ENCODE assay signal across 22 cellular contexts in genomic region chr5:159713254-159713653, GRCh38.
DNase-seq lines count a peak whose midpoint lies in the region; ATAC-seq and TF ChIP-seq lines count a peak whose summit lies in the region.
"Had no signal": no experiment of that assay in that cellular context is flagged by ENCODE, and none has a peak within 500 bp of the region (broad histone marks: within the 10 kb centered on the region; RNA-seq: fewer than 3 reads in every experiment).

No MANE protein-coding gene starts in this region.

- POLR2A ChIA-PET in HEK293 (lab: Yijun Ruan, JAX) = no interaction called here

- H3K27ac ChIP-seq in HEK293 (ENCODE audit: extremely low read depth, low read depth, low read length) = peak overlapping the region; percentile 80
- H3K27ac ChIP-seq in mesodermal cell (ENCODE audit: low read depth, low read length, severe bottlenecking) = peak overlapping the region; percentile 59
- H3K27ac ChIP-seq: A549; BLaER1 treated with 17β-estradiol and CSF1 and Interleukin-3, amounts not matched to agents 10 nM and 100 nM; GM23248 had no signal

- ATAC-seq in HG03108 (IDR thresholded peaks at IDR 0.05; ENCODE audit: unreplicated experiment) = no peak
- ATAC-seq: GM12878 had no signal

- CTCF ChIA-PET in HEK293 (lab: Yijun Ruan, JAX) = no interaction called here

- DNase-seq in M059J (ENCODE audit: low read depth) (peak; percentile 32), GM13976 (ENCODE audit: low spot score) (no peak), NCI-H1694 treated with DMSO at 0.1 percent for 48 hours (lab: John Stamatoyannopoulos, UW) (no peak), GM19238 (ENCODE audit: insufficient read length, low spot score) (no peak)
- DNase-seq: 8988T; ACHN; AML-193; BE2C; CD4-positive, alpha-beta T cell; CD8-positive, alpha-beta memory T cell; DMS 273 treated with DMSO at 0.1 percent for 48 hours; DMS79; EL; GDM1; GM23248; H7 had no signal

- TF ChIP-seq CTCF in HEK293 (tag by site-specific recombination; IDR thresholded peaks at IDR 0.05) (no peak), GM13976 (IDR thresholded peaks at IDR 0.05; ENCODE audit: borderline replicate concordance, control extremely low read depth, extremely low read depth, insufficient read depth, missing control alignments) (no peak)

- H3K4me1 ChIP-seq in HEK293 (ENCODE audit: control insufficient read depth, insufficient read depth, low read length) (peaks cover 17% of the 10 kb centered on the region), mesodermal cell (ENCODE audit: control insufficient read depth, insufficient read depth, low read length, poor library complexity, severe bottlenecking) (no peaks in the 10 kb centered on the region)
- H3K4me1 ChIP-seq: A549; BE2C; BLaER1 treated with 17β-estradiol and CSF1 and Interleukin-3, amounts not matched to agents 10 nM and 100 nM had no signal

- H3K9me3 ChIP-seq in HEK293 (ENCODE audit: control insufficient read depth, insufficient read depth, low read depth, low read length) = no peaks in the 10 kb centered on the region
- no peaks in the 10 kb centered on the region for H3K9me3 ChIP-seq in mesodermal cell (ENCODE audit: control insufficient read depth, low read length)
- H3K9me3 ChIP-seq: BE2C had no signal

- in situ Hi-C loops in GM13976 (cut with MboI; ENCODE audit: low sequenced_read_pairs, unreplicated experiment) = no loop called here

- H3K36me3 ChIP-seq in HEK293 (ENCODE audit: control insufficient read depth in 2 of 2, insufficient read depth in 1 of 2, low read length in 2 of 2) (no peaks in the 10 kb centered on the region), mesodermal cell (ENCODE audit: control insufficient read depth, insufficient read depth, low read length) (no peaks in the 10 kb centered on the region)
- H3K36me3 ChIP-seq: BE2C; BLaER1 treated with 17β-estradiol and CSF1 and Interleukin-3, amounts not matched to agents 10 nM and 100 nM had no signal

- H3K4me3 ChIP-seq in HEK293 (ENCODE audit: low read depth, low read length) = no peak overlapping the region
- H3K4me3 ChIP-seq in mesodermal cell (ENCODE audit: extremely low read depth, insufficient read depth, low read length, poor library complexity, severe bottlenecking) = no peak overlapping the region
- H3K4me3 ChIP-seq: A549; BLaER1 treated with 17β-estradiol and CSF1 and Interleukin-3, amounts not matched to agents 10 nM and 100 nM; GM12878; GM23248 had no signal

TF ChIP-seq in HEK293, 187 proteins besides CTCF, POLR2A, EP300 and RAD21 (continues in another document):
- TF ChIP-seq, protein P1, sequence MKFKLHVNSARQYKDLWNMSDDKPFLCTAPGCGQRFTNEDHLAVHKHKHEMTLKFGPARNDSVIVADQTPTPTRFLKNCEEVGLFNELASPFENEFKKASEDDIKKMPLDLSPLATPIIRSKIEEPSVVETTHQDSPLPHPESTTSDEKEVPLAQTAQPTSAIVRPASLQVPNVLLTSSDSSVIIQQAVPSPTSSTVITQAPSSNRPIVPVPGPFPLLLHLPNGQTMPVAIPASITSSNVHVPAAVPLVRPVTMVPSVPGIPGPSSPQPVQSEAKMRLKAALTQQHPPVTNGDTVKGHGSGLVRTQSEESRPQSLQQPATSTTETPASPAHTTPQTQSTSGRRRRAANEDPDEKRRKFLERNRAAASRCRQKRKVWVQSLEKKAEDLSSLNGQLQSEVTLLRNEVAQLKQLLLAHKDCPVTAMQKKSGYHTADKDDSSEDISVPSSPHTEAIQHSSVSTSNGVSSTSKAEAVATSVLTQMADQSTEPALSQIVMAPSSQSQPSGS (tag by site-specific recombination; IDR thresholded peaks at IDR 0.05; ENCODE audit: low read depth) = peak; percentile 62
- TF ChIP-seq FEZF1 (tag by site-specific recombination; IDR thresholded peaks at IDR 0.05) (peak; percentile 65), ZNF10 (tag by site-specific recombination; IDR thresholded peaks at IDR 0.05) (peak; percentile 22; the same call in 1 of the 2 replicates), BCL11B (tag by site-specific recombination; IDR thresholded peaks at IDR 0.05; ENCODE audit: low read depth) (peak; percentile 76; the same call in 1 of the 2 replicates), TCF7L2 (IDR thresholded peaks at IDR 0.05; ENCODE audit: borderline replicate concordance, low read depth, low read length) (peak; percentile 31), ZNF366 (tag by site-specific recombination; conservative IDR thresholded peaks at IDR 0.05) (peak; percentile 32; the same call in 1 of the 2 replicates), ZBTB44 (tag by site-specific recombination; IDR thresholded peaks at IDR 0.05) (peak; percentile 50; the same call in 1 of the 2 replicates), BCL6B (tag by site-specific recombination; IDR thresholded peaks at IDR 0.05) (peak; percentile 43; the same call in 1 of the 2 replicates), ZNF843 (tag by site-specific recombination; IDR thresholded peaks at IDR 0.05) (peak; percentile 75), ZNF639 (tag by site-specific recombination; IDR thresholded peaks at IDR 0.05) (no peak), HOXD13 (CRISPR knock-in tag; IDR thresholded peaks at IDR 0.05; ENCODE audit: borderline replicate concordance) (0 out of 2 replicates have a peak, but pooled peaks have one; percentile 22), ZNF600 (tag by site-specific recombination; IDR thresholded peaks at IDR 0.05) (no peak), KLF8 (tag by site-specific recombination; IDR thresholded peaks at IDR 0.05) (0 out of 2 replicates have a peak, but pooled peaks have one; percentile 16), ZNF324 (tag by site-specific recombination; IDR thresholded peaks at IDR 0.05) (no peak)
- TF ChIP-seq, protein P2, sequence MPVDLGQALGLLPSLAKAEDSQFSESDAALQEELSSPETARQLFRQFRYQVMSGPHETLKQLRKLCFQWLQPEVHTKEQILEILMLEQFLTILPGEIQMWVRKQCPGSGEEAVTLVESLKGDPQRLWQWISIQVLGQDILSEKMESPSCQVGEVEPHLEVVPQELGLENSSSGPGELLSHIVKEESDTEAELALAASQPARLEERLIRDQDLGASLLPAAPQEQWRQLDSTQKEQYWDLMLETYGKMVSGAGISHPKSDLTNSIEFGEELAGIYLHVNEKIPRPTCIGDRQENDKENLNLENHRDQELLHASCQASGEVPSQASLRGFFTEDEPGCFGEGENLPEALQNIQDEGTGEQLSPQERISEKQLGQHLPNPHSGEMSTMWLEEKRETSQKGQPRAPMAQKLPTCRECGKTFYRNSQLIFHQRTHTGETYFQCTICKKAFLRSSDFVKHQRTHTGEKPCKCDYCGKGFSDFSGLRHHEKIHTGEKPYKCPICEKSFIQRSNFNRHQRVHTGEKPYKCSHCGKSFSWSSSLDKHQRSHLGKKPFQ (tag by site-specific recombination; IDR thresholded peaks at IDR 0.05) = 0 out of 2 replicates have a peak, but pooled peaks have one; percentile 13
- TF ChIP-seq, protein P3, sequence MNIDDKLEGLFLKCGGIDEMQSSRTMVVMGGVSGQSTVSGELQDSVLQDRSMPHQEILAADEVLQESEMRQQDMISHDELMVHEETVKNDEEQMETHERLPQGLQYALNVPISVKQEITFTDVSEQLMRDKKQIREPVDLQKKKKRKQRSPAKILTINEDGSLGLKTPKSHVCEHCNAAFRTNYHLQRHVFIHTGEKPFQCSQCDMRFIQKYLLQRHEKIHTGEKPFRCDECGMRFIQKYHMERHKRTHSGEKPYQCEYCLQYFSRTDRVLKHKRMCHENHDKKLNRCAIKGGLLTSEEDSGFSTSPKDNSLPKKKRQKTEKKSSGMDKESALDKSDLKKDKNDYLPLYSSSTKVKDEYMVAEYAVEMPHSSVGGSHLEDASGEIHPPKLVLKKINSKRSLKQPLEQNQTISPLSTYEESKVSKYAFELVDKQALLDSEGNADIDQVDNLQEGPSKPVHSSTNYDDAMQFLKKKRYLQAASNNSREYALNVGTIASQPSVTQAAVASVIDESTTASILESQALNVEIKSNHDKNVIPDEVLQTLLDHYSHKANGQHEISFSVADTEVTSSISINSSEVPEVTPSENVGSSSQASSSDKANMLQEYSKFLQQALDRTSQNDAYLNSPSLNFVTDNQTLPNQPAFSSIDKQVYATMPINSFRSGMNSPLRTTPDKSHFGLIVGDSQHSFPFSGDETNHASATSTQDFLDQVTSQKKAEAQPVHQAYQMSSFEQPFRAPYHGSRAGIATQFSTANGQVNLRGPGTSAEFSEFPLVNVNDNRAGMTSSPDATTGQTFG (tag by site-specific recombination; IDR thresholded peaks at IDR 0.05; ENCODE audit: borderline replicate concordance) = no peak
